13 cellular contexts compared by ENCODE assay signal in genomic region chr4:128859887-128860774, GRCh38. TPM values are rescaled to one million over a fixed set of nuclear protein-coding genes. Genes with fewer than 3 reads are reported as not detected.
DNase-seq lines count a peak whose midpoint lies in the region; ATAC-seq and TF ChIP-seq lines count a peak whose summit lies in the region.
"Had no signal": no experiment of that assay in that cellular context is flagged by ENCODE, and none has a peak within 500 bp of the region (broad histone marks: within the 10 kb centered on the region; RNA-seq: fewer than 3 reads in every experiment).

No MANE protein-coding gene starts in this region.

- H3K27me3 ChIP-seq in gastroesophageal sphincter = no peaks in the 10 kb centered on the region

- H3K9me3 ChIP-seq in gastroesophageal sphincter = no peaks in the 10 kb centered on the region

- H3K4me1 Mint-ChIP-seq in activated naive CD4-positive, alpha-beta T cell treated with anti-CD3 and anti-CD28 coated beads for 36 hours (ENCODE audit: low read depth) = peaks cover 48% of the 10 kb centered on the region
- H3K4me1 Mint-ChIP-seq in activated naive CD4-positive, alpha-beta T cell treated with anti-CD3 and anti-CD28 coated beads, Interleukin-2, amount 10 ng/mL, durations not matched to agents 7 days and 5 days = peaks cover 49% of the 10 kb centered on the region
- peaks cover 40% of the 10 kb centered on the region for H3K4me1 Mint-ChIP-seq in activated naive CD8-positive, alpha-beta T cell (ENCODE audit: low read depth)
- peaks cover 40 to 49% of the 10 kb centered on the region in 2 donors for H3K4me1 Mint-ChIP-seq in stimulated activated naive B cell treated with anti-CD40 and anti-IgM and Interleukin-4, amounts not matched to agents 10 μg/mL and 1 μg/mL and 100 μg/mL, for 72 hours

- H3K36me3 Mint-ChIP-seq in activated naive CD4-positive, alpha-beta T cell treated with anti-CD3 and anti-CD28 coated beads for 36 hours (ENCODE audit: low read depth) = peaks cover 64% of the 10 kb centered on the region
- peaks cover 72% of the 10 kb centered on the region for H3K36me3 Mint-ChIP-seq in activated naive CD4-positive, alpha-beta T cell treated with anti-CD3 and anti-CD28 coated beads, Interleukin-2, amount 10 ng/mL, durations not matched to agents 7 days and 5 days
- H3K36me3 Mint-ChIP-seq in activated naive CD8-positive, alpha-beta T cell = peaks cover 6% of the 10 kb centered on the region
- H3K36me3 Mint-ChIP-seq in stimulated activated naive B cell treated with anti-CD40 and anti-IgM and Interleukin-4, amounts not matched to agents 10 μg/mL and 1 μg/mL and 100 μg/mL, for 72 hours = peaks cover 29 to 63% of the 10 kb centered on the region in 2 donors

- no peaks in the 10 kb centered on the region for H3K9me3 Mint-ChIP-seq in activated naive CD4-positive, alpha-beta T cell treated with anti-CD3 and anti-CD28 coated beads for 36 hours
- no peaks in the 10 kb centered on the region for H3K9me3 Mint-ChIP-seq in activated naive CD4-positive, alpha-beta T cell treated with anti-CD3 and anti-CD28 coated beads, Interleukin-2, amount 10 ng/mL, durations not matched to agents 7 days and 5 days
- H3K9me3 Mint-ChIP-seq in activated naive CD8-positive, alpha-beta T cell (ENCODE audit: low read depth) = no peaks in the 10 kb centered on the region
- H3K9me3 Mint-ChIP-seq in stimulated activated naive B cell treated with anti-CD40 and anti-IgM and Interleukin-4, amounts not matched to agents 10 μg/mL and 1 μg/mL and 100 μg/mL, for 72 hours = no peaks in the 10 kb centered on the region

- H3K27ac Mint-ChIP-seq in activated naive CD4-positive, alpha-beta T cell treated with anti-CD3 and anti-CD28 coated beads for 36 hours = peak overlapping the region; percentile 60
- no peak overlapping the region for H3K27ac Mint-ChIP-seq in activated naive CD4-positive, alpha-beta T cell treated with anti-CD3 and anti-CD28 coated beads, Interleukin-2, amount 10 ng/mL, durations not matched to agents 7 days and 5 days
- H3K27ac Mint-ChIP-seq in activated naive CD8-positive, alpha-beta T cell = peak overlapping the region; percentile 71
- H3K27ac Mint-ChIP-seq in stimulated activated naive B cell treated with anti-CD40 and anti-IgM and Interleukin-4, amounts not matched to agents 10 μg/mL and 1 μg/mL and 100 μg/mL, for 72 hours = peak overlapping the region; percentile 52

- H3K27me3 Mint-ChIP-seq in activated naive CD4-positive, alpha-beta T cell treated with anti-CD3 and anti-CD28 coated beads for 36 hours (ENCODE audit: low read depth) = no peaks in the 10 kb centered on the region
- no peaks in the 10 kb centered on the region for H3K27me3 Mint-ChIP-seq in activated naive CD4-positive, alpha-beta T cell treated with anti-CD3 and anti-CD28 coated beads, Interleukin-2, amount 10 ng/mL, durations not matched to agents 7 days and 5 days
- no peaks in the 10 kb centered on the region for H3K27me3 Mint-ChIP-seq in activated naive CD8-positive, alpha-beta T cell
- no peaks in the 10 kb centered on the region for H3K27me3 Mint-ChIP-seq in stimulated activated naive B cell treated with anti-CD40 and anti-IgM and Interleukin-4, amounts not matched to agents 10 μg/mL and 1 μg/mL and 100 μg/mL, for 72 hours

- no peak for TF ChIP-seq CTCF in gastroesophageal sphincter (IDR thresholded peaks at IDR 0.05)

- ATAC-seq in gastroesophageal sphincter (no peak), GM21717 (IDR thresholded peaks at IDR 0.05; ENCODE audit: unreplicated experiment) (no peak)
- peak; percentile 34 to 38 for ATAC-seq in stimulated activated naive B cell treated with anti-CD40 and anti-IgM and Interleukin-4, amounts not matched to agents 10 μg/mL and 1 μg/mL and 100 μg/mL, for 72 hours (replicated peaks)
- ATAC-seq: esophagus mucosa had no signal

- H3K4me3 ChIP-seq in gastroesophageal sphincter = no peak overlapping the region

- H3K4me1 ChIP-seq in gastroesophageal sphincter = peaks cover 0 to 43% (median 11%) of the 10 kb centered on the region in 3 donors

- no peak for TF ChIP-seq EP300 in gastroesophageal sphincter (IDR thresholded peaks at IDR 0.05)

- H3K27ac ChIP-seq in gastroesophageal sphincter = peak overlapping the region in 3 of 4 donors; percentile 1 to 48 (median 29)

- no peak overlapping the region for H3K4me3 Mint-ChIP-seq in activated naive CD4-positive, alpha-beta T cell treated with anti-CD3 and anti-CD28 coated beads for 36 hours
- H3K4me3 Mint-ChIP-seq in activated naive CD4-positive, alpha-beta T cell treated with anti-CD3 and anti-CD28 coated beads, Interleukin-2, amount 10 ng/mL, durations not matched to agents 7 days and 5 days = no peak overlapping the region
- H3K4me3 Mint-ChIP-seq in activated naive CD8-positive, alpha-beta T cell = no peak overlapping the region
- peak overlapping the region in 1 of 2 donors; percentile 11 for H3K4me3 Mint-ChIP-seq in stimulated activated naive B cell treated with anti-CD40 and anti-IgM and Interleukin-4, amounts not matched to agents 10 μg/mL and 1 μg/mL and 100 μg/mL, for 72 hours

- CTCF ChIA-PET in activated naive CD4-positive, alpha-beta T cell treated with anti-CD3 and anti-CD28 coated beads for 36 hours (lab: Charles Lee) = no interaction called here
- CTCF ChIA-PET in activated naive CD4-positive, alpha-beta T cell treated with anti-CD3 and anti-CD28 coated beads, Interleukin-2, amount 10 ng/mL, durations not matched to agents 7 days and 5 days (lab: Charles Lee) = no interaction called here

- peaks cover 0 to 96% of the 10 kb centered on the region in 2 donors for H3K36me3 ChIP-seq in gastroesophageal sphincter

- TF ChIP-seq POLR2A in gastroesophageal sphincter (IDR thresholded peaks at IDR 0.05) = no peak

- WGBS in gastroesophageal sphincter (ENCODE audit: low coverage in 1 of 2), 2 donors = 10 to 18% methylated on average over 3 to 5 of the region's 6 CpGs

- intact Hi-C loops in activated naive CD4-positive, alpha-beta T cell treated with anti-CD3 and anti-CD28 coated beads for 36 hours (cut with micrococcal nuclease) = no loop called here

- no peak for DNase-seq in activated naive CD4-positive, alpha-beta T cell treated with anti-CD3 and anti-CD28 coated beads for 36 hours
- no peak for DNase-seq in activated naive CD4-positive, alpha-beta T cell treated with anti-CD3 and anti-CD28 coated beads, Interleukin-2, amount 10 ng/mL, durations not matched to agents 7 days and 5 days
- no peak for DNase-seq in stimulated activated naive B cell treated with anti-CD40 and anti-IgM and Interleukin-4, amounts not matched to agents 10 μg/mL and 1 μg/mL and 100 μg/mL, for 72 hours
- no peak for DNase-seq in GM19238 (ENCODE audit: insufficient read length, low spot score)
- DNase-seq in activated CD8-positive, alpha-beta memory T cell treated with anti-CD3 and anti-CD28 coated beads, Interleukin-2, amount 50 U/mL, for 48 hours = no peak
- DNase-seq: ACHN; activated effector memory CD4-positive, alpha-beta T cell treated with anti-CD3 and anti-CD28 coated beads, Interleukin-2, amount 50 U/mL, for 16 hours; NCI-H1048; stimulated activated CD4-positive, alpha-beta T cell treated with anti-CD3 and anti-CD28 coated beads, Interleukin-1b, Interleukin-23, amount 100 ng/mL, for 48 hours had no signal

RNA-seq across cellular contexts. Expression of gene JADE1, which starts 50.6 kb away (rescaled TPM):
- total RNA-seq in activated naive CD4-positive, alpha-beta T cell treated with anti-CD3 and anti-CD28 coated beads for 36 hours = 10 to 100 TPM; 35.8 to 38.2 TPM
- total RNA-seq in gastroesophageal sphincter = 100 to 1,000 TPM in 1 of 4 donors, 10 to 100 TPM in 3; 45.5 to 112 (median 63.5) TPM

Comparison
In these comparisons a context has a peak if more than half of its experiments do, and no peak if none do; other contexts are left out.
1. ATAC-seq: peak in stimulated activated naive B cell treated with anti-CD40 and anti-IgM and Interleukin-4, amounts not matched to agents 10 μg/mL and 1 μg/mL and 100 μg/mL, for 72 hours (2 of 2); none in gastroesophageal sphincter (single experiment) and GM21717 (single experiment).